ENCODE assay signal across 19 cellular contexts in the genomic region with DNA sequence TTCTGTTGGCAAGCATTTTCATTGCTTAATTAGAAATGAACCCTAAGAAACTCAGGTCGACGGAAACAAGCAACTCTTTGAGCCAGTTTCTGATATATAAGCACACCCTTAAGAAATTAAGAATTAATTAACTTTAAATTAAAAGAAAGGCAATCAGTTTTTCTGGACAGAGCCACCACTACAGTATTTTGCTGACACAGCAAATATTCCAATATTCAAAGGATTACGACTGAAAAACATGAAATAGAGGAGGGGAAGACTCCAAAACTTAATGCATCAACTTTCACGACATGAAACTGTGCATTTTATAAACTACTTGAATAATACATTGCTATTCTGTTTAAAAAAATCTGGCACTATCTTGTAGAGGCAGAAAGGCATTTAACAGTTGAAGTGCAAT. TPM values are rescaled to one million over a fixed set of nuclear protein-coding genes. Genes with fewer than 3 reads are reported as not detected.
DNase-seq lines count a peak whose midpoint lies in the region; ATAC-seq, FAIRE-seq and TF ChIP-seq lines count a peak whose summit lies in the region.
"Had no signal": no experiment of that assay in that cellular context is flagged by ENCODE, and none has a peak within 500 bp of the region (broad histone marks: within the 10 kb centered on the region; RNA-seq: fewer than 3 reads in every experiment).

No MANE protein-coding gene starts in this region.

- POLR2A ChIA-PET in A549 (lab: Yijun Ruan, JAX), result no interaction called here

- TF ChIP-seq POLR2A in A549 (IDR thresholded peaks at IDR 0.05; ENCODE audit: low read length), result no peak

- H3K9me3 Mint-ChIP-seq in brain, result peaks cover 0 to 3% (median 0%) of the 10 kb centered on the region in 5 experiments
- H3K9me3 Mint-ChIP-seq in neural progenitor cell, result no peaks in the 10 kb centered on the region
- no peaks in the 10 kb centered on the region for H3K9me3 Mint-ChIP-seq in glutamatergic neuron (ENCODE audit: unreplicated experiment)
- H3K9me3 Mint-ChIP-seq: CD14-positive monocyte; CD4-positive, alpha-beta memory T cell had no signal

- 51% methylated on average over 4 of the region's 4 CpGs for WGBS in A549 (ENCODE audit: missing lambda C conversion rate)

- no peaks in the 10 kb centered on the region for H3F3A ChIP-seq in neural progenitor cell (ENCODE audit: low read depth)

- H3K27ac Mint-ChIP-seq in brain (peak overlapping the region in 3 of 5 experiments; percentile 81 to 90 (median 83)), neural progenitor cell (peak overlapping the region; percentile 87), glutamatergic neuron (ENCODE audit: unreplicated experiment) (no peak overlapping the region)
- H3K27ac Mint-ChIP-seq: CD14-positive monocyte had no signal

- no peak overlapping the region for H3K9ac ChIP-seq in BLaER1 treated with 17β-estradiol and CSF1 and Interleukin-3, amounts not matched to agents 10 nM and 100 nM
- no peak overlapping the region for H3K9ac ChIP-seq in neural progenitor cell

- no peak overlapping the region for H2AFZ ChIP-seq in neural progenitor cell (replicated peaks)

- FAIRE-seq in A549 (lab: Jason Lieb, UNC), result no peak
- FAIRE-seq: GM12892, GM18507, HTR-8/SVneo had no signal

- TF ChIP-seq CTCF in A549 (IDR thresholded peaks at IDR 0.05) (no peak), brain (conservative IDR thresholded peaks at IDR 0.05) (no peak), neural progenitor cell (IDR thresholded peaks at IDR 0.05) (no peak), glutamatergic neuron (IDR thresholded peaks at IDR 0.05; ENCODE audit: partially characterized antibody, unreplicated experiment) (no peak)

- H3K4me1 Mint-ChIP-seq in brain (peaks cover 23% of the 10 kb centered on the region), neural progenitor cell (peaks cover 40% of the 10 kb centered on the region), glutamatergic neuron (ENCODE audit: low read depth, unreplicated experiment) (no peaks in the 10 kb centered on the region)
- H3K4me1 Mint-ChIP-seq: CD14-positive monocyte, H9 had no signal

- H3K27me3 ChIP-seq in BLaER1 treated with 17β-estradiol and CSF1 and Interleukin-3, amounts not matched to agents 10 nM and 100 nM, result peaks cover 0 to 6% (median 0%) of the 10 kb centered on the region in 11 experiments; a peak in 1 of 22 replicates
- H3K27me3 ChIP-seq in neural progenitor cell, result no peaks in the 10 kb centered on the region
- H3K27me3 ChIP-seq: BE2C had no signal

- H3K4me1 ChIP-seq in A549 (no peaks in the 10 kb centered on the region), neural progenitor cell (peaks cover 9% of the 10 kb centered on the region)
- H3K4me1 ChIP-seq in BLaER1 treated with 17β-estradiol and CSF1 and Interleukin-3, amounts not matched to agents 10 nM and 100 nM, result peaks cover 0 to 24% (median 16%) of the 10 kb centered on the region in 10 experiments; a peak in 16 of 20 replicates
- H3K4me1 ChIP-seq: BE2C had no signal

- H3K4me2 ChIP-seq in A549 (no peak overlapping the region), neural progenitor cell (no peak overlapping the region)
- peak overlapping the region in 9 of 11 experiments; percentile 21 to 75 (median 62); a peak in 15 of 22 replicates for H3K4me2 ChIP-seq in BLaER1 treated with 17β-estradiol and CSF1 and Interleukin-3, amounts not matched to agents 10 nM and 100 nM

- H4K20me1 ChIP-seq in BLaER1 treated with 17β-estradiol and CSF1 and Interleukin-3, amounts not matched to agents 10 nM and 100 nM, result no peaks in the 10 kb centered on the region
- H4K20me1 ChIP-seq in neural progenitor cell (ENCODE audit: low read depth), result no peaks in the 10 kb centered on the region

- ATAC-seq in A549, result no peak

- no peak overlapping the region for H3K27ac ChIP-seq in A549
- no peak overlapping the region for H3K27ac ChIP-seq in BLaER1 treated with 17β-estradiol and CSF1 and Interleukin-3, amounts not matched to agents 10 nM and 100 nM
- no peak overlapping the region for H3K27ac ChIP-seq in neural progenitor cell

- no peak overlapping the region for H3K4me3 ChIP-seq in A549
- H3K4me3 ChIP-seq in BLaER1 treated with 17β-estradiol and CSF1 and Interleukin-3, amounts not matched to agents 10 nM and 100 nM, result no peak overlapping the region
- no peak overlapping the region for H3K4me3 ChIP-seq in neural progenitor cell

- H3K27me3 Mint-ChIP-seq in brain (no peaks in the 10 kb centered on the region), neural progenitor cell (ENCODE audit: insufficient read depth, low read depth) (peaks cover 4% of the 10 kb centered on the region), glutamatergic neuron (ENCODE audit: unreplicated experiment) (no peaks in the 10 kb centered on the region)
- H3K27me3 Mint-ChIP-seq: CD4-positive, alpha-beta memory T cell had no signal

- no peak for DNase-seq in A549 (ENCODE audit: low read depth in 1 of 2, low spot score in 1 of 2)
- DNase-seq in neural progenitor cell (ENCODE audit: low spot score), result no peak
- no peak for DNase-seq in RKO (ENCODE audit: low spot score)
- no peak for DNase-seq in glutamatergic neuron
- DNase-seq: ACHN; BE2C; CD4-positive, alpha-beta memory T cell; DMS153; DMS79; GDM1; GOT3; H9 had no signal

- H3K36me3 ChIP-seq in BLaER1 treated with 17β-estradiol and CSF1 and Interleukin-3, amounts not matched to agents 10 nM and 100 nM, result 0 out of 22 replicates have a peak, but pooled peaks cover 0 to 3% (median 0%) of the 10 kb centered on the region in 11 experiments
- H3K36me3 ChIP-seq in neural progenitor cell, result no peaks in the 10 kb centered on the region
- H3K36me3 ChIP-seq: BE2C had no signal

- no peak for TF ChIP-seq EP300 in A549 (IDR thresholded peaks at IDR 0.05)

- H3K4me3 Mint-ChIP-seq in brain (peak overlapping the region in 1 of 5 experiments; percentile 32), neural progenitor cell (peak overlapping the region; percentile 29), glutamatergic neuron (ENCODE audit: unreplicated experiment) (no peak overlapping the region)
- H3K4me3 Mint-ChIP-seq: CD14-positive monocyte; CD4-positive, alpha-beta memory T cell; H9 had no signal

- H3K36me3 Mint-ChIP-seq in brain (no peaks in the 10 kb centered on the region), neural progenitor cell (peaks cover 8% of the 10 kb centered on the region), glutamatergic neuron (ENCODE audit: unreplicated experiment) (no peaks in the 10 kb centered on the region)
- H3K36me3 Mint-ChIP-seq: CD14-positive monocyte; CD4-positive, alpha-beta memory T cell had no signal

- H3K9me3 ChIP-seq in A549 (no peaks in the 10 kb centered on the region), neural progenitor cell (ENCODE audit: low read depth) (no peaks in the 10 kb centered on the region)
- H3K9me3 ChIP-seq in BLaER1 treated with 17β-estradiol and CSF1 and Interleukin-3, amounts not matched to agents 10 nM and 100 nM (replicated peaks in 1 of 11), result no peaks in the 10 kb centered on the region
- H3K9me3 ChIP-seq: BE2C had no signal

- no peak for TF ChIP-seq RAD21 in A549 (conservative IDR thresholded peaks at IDR 0.05 in 1 of 2, IDR thresholded peaks at IDR 0.05 in 1 of 2)

- no peaks in the 10 kb centered on the region for H3K79me2 ChIP-seq in neural progenitor cell (ENCODE audit: low read depth)

- CTCF ChIA-PET in A549 (lab: Yijun Ruan, JAX), result interaction anchor here (1.2 to 1.6 kb wide), 2 partner anchors 7 to 32 kb away, joined by 4 to 6 read pairs; a partner anchor contains a TSS

TF ChIP-seq in A549, 52 proteins besides CTCF, POLR2A, EP300 and RAD21 (continues in another document):
- no peak for TF ChIP-seq ZFP36 (IDR thresholded peaks at IDR 0.05; ENCODE audit: borderline replicate concordance, partially characterized antibody)
- no peak for TF ChIP-seq JUNB (IDR thresholded peaks at IDR 0.05)
- TF ChIP-seq MAZ (IDR thresholded peaks at IDR 0.05; ENCODE audit: borderline replicate concordance, low read depth, low read length), result no peak
- TF ChIP-seq BHLHE40 (IDR thresholded peaks at IDR 0.05; ENCODE audit: low read depth, low read length), result no peak
- TF ChIP-seq MAFK (IDR thresholded peaks at IDR 0.05; ENCODE audit: partially characterized antibody), result peak; percentile 97
- TF ChIP-seq, protein P1, sequence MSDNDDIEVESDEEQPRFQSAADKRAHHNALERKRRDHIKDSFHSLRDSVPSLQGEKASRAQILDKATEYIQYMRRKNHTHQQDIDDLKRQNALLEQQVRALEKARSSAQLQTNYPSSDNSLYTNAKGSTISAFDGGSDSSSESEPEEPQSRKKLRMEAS (IDR thresholded peaks at IDR 0.05), result no peak

RNA-seq across cellular contexts. Expression of a gene that starts 7.0 kb away (rescaled TPM):
- polyA plus RNA-seq in A549 (2011; rRNA removed) (0.26 and 0.35 TPM in 2 replicates), A549 (2017; fragmentation: RNase III; extraction: RNeasy Plus Mini Kit Qiagen cat#74134 plus additional on column Dnase treatment) (0.14 to 0.22 TPM (median 0.19 TPM) in 3 replicates), brain (ENCODE audit: insufficient read depth, low read depth, low replicate concordance) (4.3 TPM)
- polyA plus RNA-seq in A549 (2012; cell fraction: cytosol; rRNA removed), result 0.16 and 0.17 TPM in 2 replicates
- polyA plus RNA-seq in A549 (2012; cell fraction: nucleus; rRNA removed), result 0.05 and 0.19 TPM in 2 replicates
- polyA minus RNA-seq in A549 (2011; rRNA and poly(A)+ RNA removed), result not detected in 2 replicates
- total RNA-seq in neural progenitor cell (ENCODE audit: low replicate concordance) (4.6 and 5.1 TPM in 2 replicates), glutamatergic neuron (ENCODE audit: unreplicated experiment) (12.1 TPM)
- total RNA-seq: A172 had no signal
- polyA plus RNA-seq: CD14-positive monocyte had no signal

RNA-seq across cellular contexts. Expression of a gene that starts 29.3 kb away (rescaled TPM):
- polyA plus RNA-seq in A549 (2011; rRNA removed) (0.81 and 1.1 TPM in 2 replicates), A549 (2017; fragmentation: RNase III; extraction: RNeasy Plus Mini Kit Qiagen cat#74134 plus additional on column Dnase treatment) (0.58 to 0.96 TPM (median 0.79 TPM) in 3 replicates), brain (ENCODE audit: insufficient read depth, low read depth, low replicate concordance) (3.7 TPM)
- polyA plus RNA-seq in A549 (2012; cell fraction: cytosol; rRNA removed), result 0.17 and 0.22 TPM in 2 replicates
- 0.35 and 0.42 TPM in 2 replicates for polyA plus RNA-seq in A549 (2012; cell fraction: nucleus; rRNA removed)
- 0.15 and 0.25 TPM in 2 replicates for polyA minus RNA-seq in A549 (2011; rRNA and poly(A)+ RNA removed)
- total RNA-seq in neural progenitor cell (ENCODE audit: low replicate concordance) (18.8 and 20.6 TPM in 2 replicates), glutamatergic neuron (ENCODE audit: unreplicated experiment) (30.1 TPM)
- polyA plus RNA-seq: CD14-positive monocyte had no signal

RNA-seq across cellular contexts. Expression of a gene that starts 51.5 kb away (rescaled TPM):
- polyA plus RNA-seq in A549 (2011; rRNA removed) (3.3 and 5.0 TPM in 2 replicates), A549 (2017; fragmentation: RNase III; extraction: RNeasy Plus Mini Kit Qiagen cat#74134 plus additional on column Dnase treatment) (4.6 to 5.5 TPM (median 4.9 TPM) in 3 replicates), brain (ENCODE audit: insufficient read depth, low read depth, low replicate concordance) (5.6 TPM)
- 3.9 and 4.3 TPM in 2 replicates for polyA plus RNA-seq in A549 (2012; cell fraction: cytosol; rRNA removed)
- 2.1 and 2.2 TPM in 2 replicates for polyA plus RNA-seq in A549 (2012; cell fraction: nucleus; rRNA removed)
- 3.0 and 5.0 TPM in 2 replicates for polyA minus RNA-seq in A549 (2011; rRNA and poly(A)+ RNA removed)
- total RNA-seq in neural progenitor cell (ENCODE audit: low replicate concordance) (4.0 and 4.4 TPM in 2 replicates), glutamatergic neuron (ENCODE audit: unreplicated experiment) (5.7 TPM)

Comparison
In these comparisons a context has a peak if more than half of its experiments do, and no peak if none do; other contexts are left out.
1. H3K4me2 ChIP-seq: peak in BLaER1 treated with 17β-estradiol and CSF1 and Interleukin-3, amounts not matched to agents 10 nM and 100 nM (9 of 11); none in A549 (single experiment) and neural progenitor cell (single experiment).